In the genomic region with DNA sequence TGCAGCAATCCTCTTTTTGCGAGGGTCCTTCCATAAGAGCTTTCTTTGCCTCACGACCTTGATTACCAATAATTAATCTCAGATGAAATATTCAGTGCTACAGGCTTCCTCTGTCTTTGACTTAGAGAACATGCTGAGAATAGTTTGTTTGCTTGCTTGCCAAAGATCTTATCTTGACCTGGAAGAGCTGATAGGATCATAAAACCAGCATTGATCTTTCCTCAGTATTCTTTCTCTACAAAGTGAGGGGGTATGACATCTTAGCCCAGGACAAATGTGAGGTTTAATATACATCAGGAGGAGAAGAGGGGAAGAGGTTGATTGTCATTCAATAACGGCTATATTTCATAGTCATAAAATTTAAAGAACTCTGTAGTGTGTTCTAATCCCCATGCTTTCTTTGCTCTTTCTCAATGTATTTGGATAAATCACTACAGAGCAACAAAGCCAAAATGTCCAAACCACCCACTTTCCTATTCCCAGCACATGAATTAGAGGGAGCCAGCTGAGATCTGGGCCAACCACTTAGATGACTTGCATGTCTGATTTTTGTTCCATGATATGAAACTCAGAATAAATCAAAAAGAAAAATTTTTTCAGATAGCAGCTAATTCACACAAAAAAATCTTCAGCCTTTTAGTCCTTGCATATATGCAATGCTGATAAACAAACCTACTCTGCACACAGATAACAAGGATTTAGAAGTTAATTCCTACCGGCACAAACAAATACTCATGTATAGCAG, we compare ENCODE assay signal across 11 cellular contexts. TPM values are rescaled to one million over a fixed set of nuclear protein-coding genes. Genes with fewer than 3 reads are reported as not detected.
DNase-seq lines count a peak whose midpoint lies in the region; ATAC-seq and TF ChIP-seq lines count a peak whose summit lies in the region.
"Had no signal": no experiment of that assay in that cellular context is flagged by ENCODE, and none has a peak within 500 bp of the region (broad histone marks: within the 10 kb centered on the region; RNA-seq: fewer than 3 reads in every experiment).

No MANE protein-coding gene starts in this region.

- DNase-seq in adipocyte (ENCODE audit: low read depth) (peak; percentile 56), aorta (no peak), hypothalamus (lab: John Stamatoyannopoulos, UW) (no peak)
- DNase-seq: activated naive CD4-positive, alpha-beta T cell treated with anti-CD3 and anti-CD28 coated beads for 36 hours; central memory CD4-positive, alpha-beta T cell; stimulated activated CD4-positive, alpha-beta T cell treated with anti-CD3 and anti-CD28 coated beads, Interleukin-4, amount 100 ng/mL, for 1 hour had no signal

- H3K9me3 ChIP-seq in adipocyte (ENCODE audit: control insufficient read depth, low read length): no peaks in the 10 kb centered on the region
- no peaks in the 10 kb centered on the region for H3K9me3 ChIP-seq in gastroesophageal sphincter
- H3K9me3 ChIP-seq in aorta (ENCODE audit: control insufficient read depth, low read length): no peaks in the 10 kb centered on the region

- H3K9ac ChIP-seq in adipocyte (ENCODE audit: low read length): peak overlapping the region; percentile 85

- H3K4me3 Mint-ChIP-seq in nephron: peak overlapping the region in 1 of 3 experiments; percentile 47
- H3K4me3 Mint-ChIP-seq: activated naive CD4-positive, alpha-beta T cell treated with anti-CD3 and anti-CD28 coated beads for 36 hours; WTC11 had no signal

- WGBS in gastroesophageal sphincter (ENCODE audit: low coverage in 1 of 2), 2 donors: 57 to 73% methylated on average over 4 of the region's 4 CpGs
- 13 to 19% methylated on average over 4 of the region's 4 CpGs for WGBS in aorta, 2 donors

- H3K36me3 ChIP-seq in adipocyte (ENCODE audit: control insufficient read depth, insufficient read depth, low read length, severe bottlenecking) (peaks cover 57% of the 10 kb centered on the region), gastroesophageal sphincter (peaks cover 0 to 32% of the 10 kb centered on the region in 2 donors), aorta (ENCODE audit: control insufficient read depth in 1 of 2, insufficient read depth in 2 of 2, low read length in 1 of 2) (peaks cover 5 to 8% of the 10 kb centered on the region in 2 donors)

- H3K27me3 ChIP-seq in adipocyte (replicated peaks; ENCODE audit: control insufficient read depth, insufficient read depth, low read length) (no peaks in the 10 kb centered on the region), gastroesophageal sphincter (no peaks in the 10 kb centered on the region), aorta (ENCODE audit: control insufficient read depth in 1 of 2, insufficient read depth in 2 of 2, low read length in 1 of 2) (no peaks in the 10 kb centered on the region)

- ATAC-seq in gastroesophageal sphincter (peak; percentile 71), aorta (ENCODE audit: low FRiP score) (peak; percentile 67), HG02763 (IDR thresholded peaks at IDR 0.05; ENCODE audit: unreplicated experiment) (no peak), GM21723 (IDR thresholded peaks at IDR 0.05; ENCODE audit: unreplicated experiment) (no peak)
- ATAC-seq: WTC11 had no signal

- intact Hi-C loops in aorta (cut with DNase I): no loop called here

- no peaks in the 10 kb centered on the region for H3K27me3 Mint-ChIP-seq in nephron (ENCODE audit: low read depth)

- peak overlapping the region; percentile 51 for H3K4me3 ChIP-seq in adipocyte (ENCODE audit: low read length)
- H3K4me3 ChIP-seq in gastroesophageal sphincter: no peak overlapping the region
- H3K4me3 ChIP-seq in aorta (ENCODE audit: low read length in 2 of 2): no peak overlapping the region

- no peak for TF ChIP-seq EP300 in gastroesophageal sphincter (IDR thresholded peaks at IDR 0.05)

- H3K4me1 ChIP-seq in adipocyte (ENCODE audit: control insufficient read depth, insufficient read depth, low read length) (peaks cover 79% of the 10 kb centered on the region), gastroesophageal sphincter (peaks cover 0 to 21% (median 0%) of the 10 kb centered on the region in 3 donors), aorta (ENCODE audit: control insufficient read depth in 1 of 2, insufficient read depth in 2 of 2, low read length in 2 of 2) (peaks cover 5 to 26% of the 10 kb centered on the region in 2 donors)

- no peaks in the 10 kb centered on the region for H3K9me3 Mint-ChIP-seq in nephron
- H3K9me3 Mint-ChIP-seq: activated naive CD4-positive, alpha-beta T cell treated with anti-CD3 and anti-CD28 coated beads for 36 hours had no signal

- H3K27ac ChIP-seq in gastroesophageal sphincter (peak overlapping the region in 3 of 4 donors; percentile 14 to 49 (median 18)), aorta (ENCODE audit: low read depth in 1 of 2, low read length in 2 of 2) (peak overlapping the region; percentile 80 to 94)

- peak overlapping the region; percentile 78 to 95 (median 83) for H3K27ac Mint-ChIP-seq in nephron
- H3K27ac Mint-ChIP-seq: activated naive CD4-positive, alpha-beta T cell treated with anti-CD3 and anti-CD28 coated beads for 36 hours; WTC11 had no signal

- no peak for TF ChIP-seq POLR2A in gastroesophageal sphincter (IDR thresholded peaks at IDR 0.05)

- peaks cover 56% of the 10 kb centered on the region for H3K36me3 Mint-ChIP-seq in nephron (ENCODE audit: low read depth)

- TF ChIP-seq CTCF in gastroesophageal sphincter (IDR thresholded peaks at IDR 0.05) (no peak), nephron (IDR thresholded peaks at IDR 0.05; ENCODE audit: unreplicated experiment in 3 of 3) (no peak)

- peaks cover 66% of the 10 kb centered on the region for H3K4me1 Mint-ChIP-seq in nephron
- H3K4me1 Mint-ChIP-seq: WTC11 had no signal

RNA-seq across cellular contexts. Expression of gene IPO9, which starts 50.5 kb away (rescaled TPM):
- total RNA-seq in gastroesophageal sphincter (10 to 100 TPM; 21.6 to 30.7 (median 26.5) TPM), aorta (10 to 100 TPM; 36.6 to 45.0 TPM)
- 10 to 100 TPM; 12.0 to 27.7 TPM for polyA plus RNA-seq in aorta

Comparison
In these comparisons a context has a peak if more than half of its experiments do, and no peak if none do; other contexts are left out.
1. ATAC-seq: peak in gastroesophageal sphincter (single experiment) and aorta (single experiment); none in HG02763 (single experiment) and GM21723 (single experiment).